16 cellular contexts compared by ENCODE assay signal in the genomic region with DNA sequence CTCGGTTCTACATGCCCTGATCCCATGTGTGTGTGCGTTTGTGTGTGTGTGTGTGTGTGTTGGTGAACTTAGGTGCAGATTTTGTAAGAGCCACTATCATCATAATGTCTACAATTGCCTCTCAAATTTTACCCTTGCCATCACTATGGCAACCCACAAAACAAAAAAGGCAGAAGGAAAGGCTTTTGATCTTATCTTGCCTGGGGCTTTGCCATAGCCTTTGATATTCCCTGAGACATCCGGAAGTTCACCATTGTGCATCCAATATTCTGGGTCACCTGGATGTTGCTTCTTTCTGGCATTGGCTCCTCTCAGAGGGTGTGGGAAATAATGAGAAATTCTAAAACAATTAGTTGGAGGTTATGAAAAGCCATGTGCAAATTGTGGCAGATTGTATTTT.
DNase-seq lines count a peak whose midpoint lies in the region; ATAC-seq lines count a peak whose summit lies in the region.
"Had no signal": no experiment of that assay in that cellular context is flagged by ENCODE, and none has a peak within 500 bp of the region (broad histone marks: within the 10 kb centered on the region; RNA-seq: fewer than 3 reads in every experiment).

No MANE protein-coding gene starts in this region.

- ATAC-seq in GM21447 (IDR thresholded peaks at IDR 0.05; ENCODE audit: unreplicated experiment), result no peak

- DNase-seq in NCI-H748 (lab: John Stamatoyannopoulos, UW; ENCODE audit: unreplicated experiment) (peak; percentile 9), NCI-H748 treated with DMSO at 0.1 percent for 48 hours (lab: John Stamatoyannopoulos, UW) (no peak), M059J (ENCODE audit: low read depth) (peak; percentile 42), SW480 (ENCODE audit: low spot score) (peak; percentile 71), DMS79 treated with DMSO at 0.1 percent for 48 hours (lab: John Stamatoyannopoulos, UW) (no peak)
- no peak for DNase-seq in activated T-cell treated with anti-CD3 and anti-CD28 coated beads, Interleukin-2, amount 50 U/mL, for 1 hour
- DNase-seq: ACHN; BE2C; C1 segment of cervical spinal cord; Caco-2; CD4-positive, CD25-positive, alpha-beta regulatory T cell; CD8-positive, alpha-beta memory T cell; GF-D8; H9; KBM-7 had no signal

Comparison
In these comparisons a context has a peak if more than half of its experiments do, and no peak if none do; other contexts are left out.
1. DNase-seq: peak in NCI-H748 (single experiment), M059J (single experiment) and SW480 (single experiment); none in NCI-H748 treated with DMSO at 0.1 percent for 48 hours (single experiment), DMS79 treated with DMSO at 0.1 percent for 48 hours (single experiment) and activated T-cell treated with anti-CD3 and anti-CD28 coated beads, Interleukin-2, amount 50 U/mL, for 1 hour (single experiment).